Comparison of ENCODE assay signal across 1 cellular context in the genomic region with DNA sequence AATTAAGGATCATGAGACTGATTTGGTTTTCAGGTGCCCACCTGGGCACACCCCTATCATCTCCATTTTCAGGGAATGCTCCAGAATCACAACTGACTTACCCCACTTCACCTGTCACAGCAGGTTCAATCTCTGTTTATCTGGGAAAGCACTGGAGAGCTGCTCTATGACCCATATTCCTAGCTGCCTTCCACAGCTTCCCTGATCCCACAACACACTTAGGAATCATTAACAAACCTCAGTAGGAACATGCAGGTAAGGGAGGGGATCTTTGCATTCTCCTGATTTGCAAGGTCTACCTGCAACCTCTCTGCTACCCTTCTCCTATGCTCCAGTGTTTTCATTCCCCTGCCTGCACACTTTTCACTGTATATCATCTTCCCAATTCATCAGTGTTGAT.
TF ChIP-seq lines count a peak whose summit lies in the region.

No MANE protein-coding gene starts in this region.

TF ChIP-seq in liver, 16 proteins besides CTCF, POLR2A, EP300 and RAD21:
- peak; percentile 23 for TF ChIP-seq FOXA1 (IDR thresholded peaks at IDR 0.05)
- TF ChIP-seq NR2F2 (IDR thresholded peaks at IDR 0.05), result no peak
- peak; percentile 61 for TF ChIP-seq YY1 (IDR thresholded peaks at IDR 0.05)
- TF ChIP-seq JUND (IDR thresholded peaks at IDR 0.05), result peak in 1 of 2 donors; percentile 44
- TF ChIP-seq FOXA2 (IDR thresholded peaks at IDR 0.05), result no peak
- TF ChIP-seq EGR1 (IDR thresholded peaks at IDR 0.05; ENCODE audit: low read depth in 2 of 2), result no peak
- TF ChIP-seq, protein P1, sequence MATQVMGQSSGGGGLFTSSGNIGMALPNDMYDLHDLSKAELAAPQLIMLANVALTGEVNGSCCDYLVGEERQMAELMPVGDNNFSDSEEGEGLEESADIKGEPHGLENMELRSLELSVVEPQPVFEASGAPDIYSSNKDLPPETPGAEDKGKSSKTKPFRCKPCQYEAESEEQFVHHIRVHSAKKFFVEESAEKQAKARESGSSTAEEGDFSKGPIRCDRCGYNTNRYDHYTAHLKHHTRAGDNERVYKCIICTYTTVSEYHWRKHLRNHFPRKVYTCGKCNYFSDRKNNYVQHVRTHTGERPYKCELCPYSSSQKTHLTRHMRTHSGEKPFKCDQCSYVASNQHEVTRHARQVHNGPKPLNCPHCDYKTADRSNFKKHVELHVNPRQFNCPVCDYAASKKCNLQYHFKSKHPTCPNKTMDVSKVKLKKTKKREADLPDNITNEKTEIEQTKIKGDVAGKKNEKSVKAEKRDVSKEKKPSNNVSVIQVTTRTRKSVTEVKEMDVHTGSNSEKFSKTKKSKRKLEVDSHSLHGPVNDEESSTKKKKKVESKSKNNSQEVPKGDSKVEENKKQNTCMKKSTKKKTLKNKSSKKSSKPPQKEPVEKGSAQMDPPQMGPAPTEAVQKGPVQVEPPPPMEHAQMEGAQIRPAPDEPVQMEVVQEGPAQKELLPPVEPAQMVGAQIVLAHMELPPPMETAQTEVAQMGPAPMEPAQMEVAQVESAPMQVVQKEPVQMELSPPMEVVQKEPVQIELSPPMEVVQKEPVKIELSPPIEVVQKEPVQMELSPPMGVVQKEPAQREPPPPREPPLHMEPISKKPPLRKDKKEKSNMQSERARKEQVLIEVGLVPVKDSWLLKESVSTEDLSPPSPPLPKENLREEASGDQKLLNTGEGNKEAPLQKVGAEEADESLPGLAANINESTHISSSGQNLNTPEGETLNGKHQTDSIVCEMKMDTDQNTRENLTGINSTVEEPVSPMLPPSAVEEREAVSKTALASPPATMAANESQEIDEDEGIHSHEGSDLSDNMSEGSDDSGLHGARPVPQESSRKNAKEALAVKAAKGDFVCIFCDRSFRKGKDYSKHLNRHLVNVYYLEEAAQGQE (IDR thresholded peaks at IDR 0.05), result peak; percentile 72
- TF ChIP-seq RXRA (IDR thresholded peaks at IDR 0.05), result peak; percentile 87 to 94
- TF ChIP-seq HNF4G (IDR thresholded peaks at IDR 0.05), result no peak
- TF ChIP-seq SP1 (IDR thresholded peaks at IDR 0.05), result peak; percentile 80
- TF ChIP-seq, protein P2, sequence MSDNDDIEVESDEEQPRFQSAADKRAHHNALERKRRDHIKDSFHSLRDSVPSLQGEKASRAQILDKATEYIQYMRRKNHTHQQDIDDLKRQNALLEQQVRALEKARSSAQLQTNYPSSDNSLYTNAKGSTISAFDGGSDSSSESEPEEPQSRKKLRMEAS (IDR thresholded peaks at IDR 0.05), result no peak
- peak; percentile 39 to 64 for TF ChIP-seq HNF4A (conservative IDR thresholded peaks at IDR 0.05)
- TF ChIP-seq, protein P3, sequence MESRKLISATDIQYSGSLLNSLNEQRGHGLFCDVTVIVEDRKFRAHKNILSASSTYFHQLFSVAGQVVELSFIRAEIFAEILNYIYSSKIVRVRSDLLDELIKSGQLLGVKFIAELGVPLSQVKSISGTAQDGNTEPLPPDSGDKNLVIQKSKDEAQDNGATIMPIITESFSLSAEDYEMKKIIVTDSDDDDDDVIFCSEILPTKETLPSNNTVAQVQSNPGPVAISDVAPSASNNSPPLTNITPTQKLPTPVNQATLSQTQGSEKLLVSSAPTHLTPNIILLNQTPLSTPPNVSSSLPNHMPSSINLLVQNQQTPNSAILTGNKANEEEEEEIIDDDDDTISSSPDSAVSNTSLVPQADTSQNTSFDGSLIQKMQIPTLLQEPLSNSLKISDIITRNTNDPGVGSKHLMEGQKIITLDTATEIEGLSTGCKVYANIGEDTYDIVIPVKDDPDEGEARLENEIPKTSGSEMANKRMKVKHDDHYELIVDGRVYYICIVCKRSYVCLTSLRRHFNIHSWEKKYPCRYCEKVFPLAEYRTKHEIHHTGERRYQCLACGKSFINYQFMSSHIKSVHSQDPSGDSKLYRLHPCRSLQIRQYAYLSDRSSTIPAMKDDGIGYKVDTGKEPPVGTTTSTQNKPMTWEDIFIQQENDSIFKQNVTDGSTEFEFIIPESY (IDR thresholded peaks at IDR 0.05), result no peak
- TF ChIP-seq TAF1 (conservative IDR thresholded peaks at IDR 0.05), result no peak
